In the genomic region with DNA sequence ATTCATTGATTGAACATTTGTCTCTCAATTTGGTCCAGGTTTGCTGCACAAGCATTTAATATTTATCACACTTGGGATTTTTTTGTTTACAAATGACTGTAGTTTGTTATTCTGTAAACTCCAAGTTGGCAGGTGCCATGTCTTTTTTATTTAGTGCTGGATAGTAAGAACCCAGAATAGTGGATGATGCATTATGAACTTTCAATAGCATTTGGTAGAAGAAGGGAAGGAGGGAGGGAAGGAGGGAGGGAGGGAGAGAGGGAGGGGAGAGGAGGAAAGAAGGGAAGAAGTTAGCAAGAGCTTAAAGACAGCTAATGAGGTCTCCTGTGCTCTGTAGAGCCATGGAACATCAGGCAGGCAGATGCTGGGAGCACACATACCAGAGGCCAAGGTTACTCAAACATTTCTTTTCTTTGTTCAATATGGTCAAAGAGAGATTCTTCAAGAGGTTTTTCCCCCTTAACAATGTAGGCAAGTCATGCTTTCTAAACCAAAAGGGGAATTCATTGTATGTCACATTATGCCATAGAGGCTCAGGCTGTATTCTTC, we compare ENCODE assay signal across 21 cellular contexts. TPM values are rescaled to one million over a fixed set of nuclear protein-coding genes. Genes with fewer than 3 reads are reported as not detected.
DNase-seq lines count a peak whose midpoint lies in the region; ATAC-seq, FAIRE-seq and TF ChIP-seq lines count a peak whose summit lies in the region.
"Had no signal": no experiment of that assay in that cellular context is flagged by ENCODE, and none has a peak within 500 bp of the region (broad histone marks: within the 10 kb centered on the region; RNA-seq: fewer than 3 reads in every experiment).

No MANE protein-coding gene starts in this region.

- TF ChIP-seq POLR2A in K562 (conservative IDR thresholded peaks at IDR 0.05) (no peak), thyroid gland (IDR thresholded peaks at IDR 0.05) (no peak)

- H4K20me1 ChIP-seq in K562 (replicated peaks; ENCODE audit: control insufficient read depth, insufficient read depth, low read length), result no peaks in the 10 kb centered on the region
- no peaks in the 10 kb centered on the region for H4K20me1 ChIP-seq in GM23248 (ENCODE audit: insufficient read depth)

- H3K79me2 ChIP-seq in K562 (ENCODE audit: control insufficient read depth, insufficient read depth, low read length) (no peaks in the 10 kb centered on the region), parathyroid adenoma (no peaks in the 10 kb centered on the region), GM23248 (ENCODE audit: insufficient read depth) (no peaks in the 10 kb centered on the region)

- H3K4me1 ChIP-seq in K562 (replicated peaks in 1 of 2; ENCODE audit: control insufficient read depth in 2 of 2, insufficient read depth in 2 of 2, low read length in 2 of 2), result no peaks in the 10 kb centered on the region
- peaks cover 8% of the 10 kb centered on the region for H3K4me1 ChIP-seq in parathyroid adenoma
- H3K4me1 ChIP-seq in thyroid gland, result peaks cover 4 to 21% of the 10 kb centered on the region in 2 donors
- no peaks in the 10 kb centered on the region for H3K4me1 ChIP-seq in GM23248 (ENCODE audit: insufficient read depth)
- H3K4me1 ChIP-seq: HAP-1 had no signal

- intact Hi-C loops in Right ventricle myocardium superior (cut with DNase I), result no loop called here
- intact Hi-C loops in Right ventricle myocardium inferior (cut with DNase I), result no loop called here
- intact Hi-C loops in K562 (cut with micrococcal nuclease), result no loop called here
- intact Hi-C loops in thyroid gland (cut with DNase I), result no loop called here

- CTCF ChIA-PET in K562 (lab: Yijun Ruan, JAX; ENCODE audit: low intra/inter-chr PET ratio), result no interaction called here

- no peak overlapping the region for H3K4me2 ChIP-seq in K562 (ENCODE audit: insufficient read depth, low read length)
- H3K4me2 ChIP-seq in parathyroid adenoma (ENCODE audit: low read length), result no peak overlapping the region
- no peak overlapping the region for H3K4me2 ChIP-seq in GM23248 (ENCODE audit: unreplicated experiment)

- no peaks in the 10 kb centered on the region for H3K27me3 ChIP-seq in K562 (ENCODE audit: control insufficient read depth in 2 of 2, insufficient read depth in 2 of 2, low read length in 2 of 2)
- no peaks in the 10 kb centered on the region for H3K27me3 ChIP-seq in parathyroid adenoma (ENCODE audit: control insufficient read depth, insufficient read depth, low read length)
- H3K27me3 ChIP-seq in thyroid gland, result no peaks in the 10 kb centered on the region
- no peaks in the 10 kb centered on the region for H3K27me3 ChIP-seq in GM23248 (replicated peaks; ENCODE audit: insufficient read depth)

- no peak overlapping the region for H3K27ac ChIP-seq in K562 (ENCODE audit: extremely low read depth, low read depth, low read length)
- no peak overlapping the region for H3K27ac ChIP-seq in parathyroid adenoma
- H3K27ac ChIP-seq in thyroid gland, result peak overlapping the region in 2 of 3 donors; percentile 12 to 37
- H3K27ac ChIP-seq in GM23248, result no peak overlapping the region
- H3K27ac ChIP-seq: 22Rv1 had no signal

- in situ Hi-C loops in K562 (cut with MboI), result no loop called here
- in situ Hi-C loops in GM23248 (cut with MboI), result no loop called here

- TF ChIP-seq RAD21 in K562 (CRISPR knock-in tag; conservative IDR thresholded peaks at IDR 0.05 in 1 of 2, IDR thresholded peaks at IDR 0.05 in 1 of 2), result no peak

- H3K9me3 ChIP-seq in K562 (replicated peaks; ENCODE audit: control insufficient read depth, insufficient read depth, low read depth, low read length) (no peaks in the 10 kb centered on the region), parathyroid adenoma (ENCODE audit: control insufficient read depth, low read length) (no peaks in the 10 kb centered on the region), thyroid gland (no peaks in the 10 kb centered on the region), GM23248 (ENCODE audit: low read depth) (no peaks in the 10 kb centered on the region)
- H3K9me3 ChIP-seq: HAP-1 had no signal

- BruUV-seq in K562 (replicated peaks; lab: Mats Ljungman, UMichigan), result no TSS peak

- H2AFZ ChIP-seq in K562 (ENCODE audit: low read depth, low read length), result no peak overlapping the region
- H2AFZ ChIP-seq in parathyroid adenoma, result peak overlapping the region; percentile 20
- no peak overlapping the region for H2AFZ ChIP-seq in GM23248

- no peaks in the 10 kb centered on the region for H3K36me3 ChIP-seq in K562 (ENCODE audit: control insufficient read depth, insufficient read depth, low read length)
- no peaks in the 10 kb centered on the region for H3K36me3 ChIP-seq in parathyroid adenoma (ENCODE audit: control insufficient read depth, insufficient read depth, low read length)
- H3K36me3 ChIP-seq in thyroid gland, result no peaks in the 10 kb centered on the region
- H3K36me3 ChIP-seq in GM23248 (ENCODE audit: low read depth), result no peaks in the 10 kb centered on the region
- H3K36me3 ChIP-seq: HAP-1 had no signal

- ATAC-seq in Right ventricle myocardium superior (ENCODE audit: poor library complexity) (peak; percentile 41), Right ventricle myocardium inferior (no peak), K562 (no peak), GM21717 (IDR thresholded peaks at IDR 0.05; ENCODE audit: unreplicated experiment) (no peak)

- H3K4me3 ChIP-seq in K562, result no peak overlapping the region
- no peak overlapping the region for H3K4me3 ChIP-seq in parathyroid adenoma (ENCODE audit: low read depth, low read length)
- no peak overlapping the region for H3K4me3 ChIP-seq in thyroid gland (replicated peaks in 1 of 3)
- H3K4me3 ChIP-seq in GM23248, result no peak overlapping the region
- H3K4me3 ChIP-seq: HAP-1 had no signal

- no peak for TF ChIP-seq EP300 in K562 (IDR thresholded peaks at IDR 0.05; ENCODE audit: low read length)

- POLR2A ChIA-PET in K562 (lab: Yijun Ruan, JAX), result no interaction called here

- no peaks in the 10 kb centered on the region; the same call in 1 of the 2 replicates for H3K9me2 ChIP-seq in GM23248 (ENCODE audit: insufficient read depth)

- no peak for FAIRE-seq in K562 (lab: Jason Lieb, UNC)
- FAIRE-seq: D721Med, G401.6, GM12892, H1 had no signal

- DNase-seq in Right ventricle myocardium superior (no peak), Right ventricle myocardium inferior (ENCODE audit: missing footprints) (no peak), K562 (ENCODE audit: extremely low read depth in 1 of 4, low spot score in 3 of 4) (no peak), thyroid gland (no peak), nucleus accumbens (lab: John Stamatoyannopoulos, UW) (no peak), GM23248 (no peak)
- DNase-seq: C1 segment of cervical spinal cord; CD4-positive, alpha-beta memory T cell; COR-L47; DMS153; DMS79 treated with DMSO at 0.1 percent for 48 hours; EL had no signal

- H3F3A ChIP-seq in GM23248 (ENCODE audit: insufficient read depth), result no peaks in the 10 kb centered on the region

- no peak for TF ChIP-seq CTCF in K562 (IDR thresholded peaks at IDR 0.05 in 2 of 3, conservative IDR thresholded peaks at IDR 0.05 in 1 of 3; ENCODE audit: insufficient read depth in 2 of 3, low read depth in 1 of 3, low read length in 3 of 3)
- TF ChIP-seq CTCF in parathyroid adenoma (IDR thresholded peaks at IDR 0.05), result no peak
- no peak for TF ChIP-seq CTCF in thyroid gland (IDR thresholded peaks at IDR 0.05)

- no peaks in the 10 kb centered on the region for H3K9me1 ChIP-seq in K562 (ENCODE audit: control insufficient read depth, insufficient read depth, low read length)

- H3K9ac ChIP-seq in K562 (ENCODE audit: insufficient read depth in 1 of 2, low read depth in 2 of 2, low read length in 2 of 2) (no peak overlapping the region), parathyroid adenoma (no peak overlapping the region), GM23248 (no peak overlapping the region)

TF ChIP-seq in K562, 482 proteins besides CTCF, POLR2A, EP300 and RAD21:
- TF ChIP-seq CREB3 (tag; conservative IDR thresholded peaks at IDR 0.05; ENCODE audit: low read depth) (no peak), PCBP2 (IDR thresholded peaks at IDR 0.05; ENCODE audit: low read depth, low read length, poor library complexity, severe bottlenecking) (peak; percentile 61)

RNA-seq across cellular contexts. Expression of gene PDK4, which starts 25.8 kb away (rescaled TPM):
- total RNA-seq in Right ventricle myocardium superior, result 374 TPM
- 431 TPM for total RNA-seq in Right ventricle myocardium inferior
- total RNA-seq in K562 (2011; cell fraction: chromatin; rRNA removed; ENCODE audit: low replicate concordance), result 0.69 TPM in 1 of 2 replicates, not detected in the other
- total RNA-seq in K562 (2011; cell fraction: nucleolus; rRNA removed), result not detected in 2 replicates
- 0.07 and 0.15 TPM in 2 replicates for total RNA-seq in K562 (2011; cell fraction: nucleoplasm; rRNA removed)
- total RNA-seq in K562 (2014; rRNA removed), result 0.45 TPM in 1 of 2 replicates, not detected in the other
- 0.04 and 0.16 TPM in 2 replicates for total RNA-seq in K562 (2014; rRNA removed; fragmentation: Illumina TruSeq; extraction: Trizol)
- 0.07 and 0.15 TPM in 2 replicates for total RNA-seq in K562 (2015; rRNA removed; fragmentation: Illumina TruSeq; extraction: Trizol)
- total RNA-seq in K562 (2021), result 0.20 and 0.24 TPM in 2 replicates
- 0.03 and 0.11 TPM in 2 replicates for polyA plus RNA-seq in K562 (2011; rRNA removed)
- polyA plus RNA-seq in K562 (2011; cell fraction: cytosol; rRNA removed), result 0.03 TPM in 1 of 2 replicates, not detected in the other
- polyA plus RNA-seq in K562 (2011; cell fraction: nucleus; rRNA removed), result 0.06 and 0.17 TPM in 2 replicates
- 0.05 and 0.26 TPM in 2 replicates for polyA plus RNA-seq in K562 (2012)
- polyA plus RNA-seq in K562 (2014; fragmentation: Illumina TruSeq; extraction: Trizol), result 0.06 and 0.09 TPM in 2 replicates
- polyA plus RNA-seq in K562 (2014; fragmentation: Nextera tagmentation; extraction: Ambion mirVana), result under 1 TPM in 1 of 2 experiments, not detected in 1; 0.03 TPM
- polyA plus RNA-seq in K562 (2014; rRNA removed), result 0.04 and 0.08 TPM in 2 replicates
- 0.14 and 0.21 TPM in 2 replicates for polyA minus RNA-seq in K562 (2011; rRNA and poly(A)+ RNA removed)
- polyA minus RNA-seq in K562 (2011; cell fraction: cytosol; rRNA and poly(A)+ RNA removed), result 0.38 and 2.1 TPM in 2 replicates
- 0.22 and 0.67 TPM in 2 replicates for polyA minus RNA-seq in K562 (2011; cell fraction: nucleus; rRNA and poly(A)+ RNA removed)
- 100 to 1,000 TPM in 3 of 4 donors, 10 to 100 TPM in 1; 37.9 to 453 (median 141) TPM for total RNA-seq in thyroid gland
- 1.0 and 1.5 TPM in 2 replicates for total RNA-seq in GM23248 (2014; rRNA removed; shearing (Covaris generic))
- polyA plus RNA-seq in GM23248 (2016; fragmentation: Nextera tagmentation; extraction: Ambion mirVana), result 1.2 and 1.4 TPM in 2 replicates
- total RNA-seq: HT1080 had no signal
- polyA plus RNA-seq: CD4-positive, alpha-beta memory T cell; H1 had no signal

Comparison
In these comparisons a context has a peak if more than half of its experiments do, and no peak if none do; other contexts are left out.
1. H3K27ac ChIP-seq: peak in thyroid gland (2 of 3); none in K562 (single experiment), parathyroid adenoma (single experiment) and GM23248 (single experiment).
2. RNA of gene PDK4, which starts 25.8 kb away (total RNA-seq): 431 TPM in Right ventricle myocardium inferior (single experiment), 374 TPM in Right ventricle myocardium superior (single experiment) and 37.9 to 453 TPM in thyroid gland; 1.0 to 1.5 TPM in GM23248 and 0.04 to 0.69 TPM in K562; every median in the first group is over 10 times any median in the second.